ENCODE assay signal across 18 cellular contexts in genomic region chr5:7244977-7245376, GRCh38.
"Had no signal": no experiment of that assay in that cellular context is flagged by ENCODE, and none has a peak within 500 bp of the region (broad histone marks: within the 10 kb centered on the region; RNA-seq: fewer than 3 reads in every experiment).

No MANE protein-coding gene starts in this region.

- H3K27ac ChIP-seq: cardiac muscle cell, foreskin keratinocyte, WERI-Rb-1 had no signal

- DNase-seq: activated CD4-positive, alpha-beta T cell treated with anti-CD3 and anti-CD28 coated beads for 1 hour; activated CD8-positive, alpha-beta memory T cell treated with anti-CD3 and anti-CD28 coated beads for 24 hours; activated gamma-delta T cell treated with Interleukin-2 at 50 U/mL for 16 hours; effector CD8-positive, alpha-beta T cell; foreskin keratinocyte; hippocampal formation; nucleus accumbens; posterior cingulate gyrus; stimulated activated CD8-positive, alpha-beta memory T cell treated with anti-CD3 and anti-CD28 coated beads, Interleukin-4, amount 100 ng/mL, for 48 hours; stimulated activated naive CD4-positive, alpha-beta T cell; T-helper 2 cell; WERI-Rb-1 had no signal

- ATAC-seq: activated naive CD4-positive, alpha-beta T cell treated with anti-CD3 and anti-CD28 coated beads, Interleukin-2, amount 50 U/mL, for 72 hours; foreskin keratinocyte; left lobe of liver; natural killer cell treated with Interleukin-12 subunit alpha and Interleukin-12 subunit beta and Interleukin-15 and Interleukin-18, amount 100 ng/mL, for 72 hours had no signal

- H3K4me3 Mint-ChIP-seq: dendritic cell treated with granulocyte-macrophage colony-stimulating factor and Interleukin-4, amounts not matched to agents 40 ng/mL and 50 ng/mL, for 4 days; mesothelial cell of epicardium; natural killer cell treated with Interleukin-12 subunit alpha and Interleukin-12 subunit beta and Interleukin-15 and Interleukin-18, amount 100 ng/mL, for 72 hours had no signal

- H3K36me3 Mint-ChIP-seq: activated naive CD4-positive, alpha-beta T cell treated with anti-CD3 and anti-CD28 coated beads, Interleukin-2, amount 50 U/mL, for 72 hours; mesothelial cell of epicardium; natural killer cell treated with Interleukin-12 subunit alpha and Interleukin-12 subunit beta and Interleukin-15 and Interleukin-18, amount 100 ng/mL, for 72 hours had no signal

- H3K9me3 Mint-ChIP-seq: activated naive CD4-positive, alpha-beta T cell treated with anti-CD3 and anti-CD28 coated beads, Interleukin-2, amount 50 U/mL, for 72 hours; dendritic cell treated with granulocyte-macrophage colony-stimulating factor and Interleukin-4, amounts not matched to agents 40 ng/mL and 50 ng/mL, for 4 days; mesothelial cell of epicardium; natural killer cell treated with Interleukin-12 subunit alpha and Interleukin-12 subunit beta and Interleukin-15 and Interleukin-18, amount 100 ng/mL, for 72 hours had no signal

- H3K27me3 Mint-ChIP-seq: dendritic cell treated with granulocyte-macrophage colony-stimulating factor and Interleukin-4, amounts not matched to agents 40 ng/mL and 50 ng/mL, for 4 days; natural killer cell treated with Interleukin-12 subunit alpha and Interleukin-12 subunit beta and Interleukin-15 and Interleukin-18, amount 100 ng/mL, for 72 hours had no signal

- H3K27ac Mint-ChIP-seq: activated naive CD4-positive, alpha-beta T cell treated with anti-CD3 and anti-CD28 coated beads, Interleukin-2, amount 50 U/mL, for 72 hours; dendritic cell treated with granulocyte-macrophage colony-stimulating factor and Interleukin-4, amounts not matched to agents 40 ng/mL and 50 ng/mL, for 4 days; mesothelial cell of epicardium; natural killer cell treated with Interleukin-12 subunit alpha and Interleukin-12 subunit beta and Interleukin-15 and Interleukin-18, amount 100 ng/mL, for 72 hours had no signal
